In genomic region chr1:12140676-12141532, GRCh38 we compare ENCODE assay signal across 14 cellular contexts.
"Had no signal": no experiment of that assay in that cellular context is flagged by ENCODE, and none has a peak within 500 bp of the region (broad histone marks: within the 10 kb centered on the region; RNA-seq: fewer than 3 reads in every experiment).

No MANE protein-coding gene starts in this region.

- H3K27ac ChIP-seq: prostate gland, thyroid gland, uterus had no signal

- H3K27ac Mint-ChIP-seq: activated CD4-positive, alpha-beta memory T cell treated with anti-CD3 and anti-CD28 coated beads for 36 hours; activated naive CD8-positive, alpha-beta T cell had no signal

- H3K9me3 Mint-ChIP-seq: activated CD4-positive, alpha-beta memory T cell treated with anti-CD3 and anti-CD28 coated beads for 36 hours had no signal

- H3K27me3 ChIP-seq: left lung, thyroid gland, uterus had no signal

- H3K4me3 Mint-ChIP-seq: activated CD4-positive, alpha-beta memory T cell treated with anti-CD3 and anti-CD28 coated beads for 36 hours; activated naive CD8-positive, alpha-beta T cell; brain had no signal

- H3K36me3 Mint-ChIP-seq: brain had no signal

- DNase-seq: activated CD4-positive, alpha-beta memory T cell treated with anti-CD3 and anti-CD28 coated beads for 36 hours; activated gamma-delta T cell; activated T-cell treated with anti-CD3 and anti-CD28 coated beads, Interleukin-2, amount 50 U/mL, for 48 hours; left lung; mesendoderm; occipital lobe; stimulated activated CD4-positive, alpha-beta T cell treated with anti-CD3 and anti-CD28 coated beads, Interleukin-4, amount 100 ng/mL, for 1 hour; thyroid gland; uterus had no signal

- H3K4me3 ChIP-seq: left lung, prostate gland, thyroid gland, uterus had no signal

- H3K27me3 Mint-ChIP-seq: activated CD4-positive, alpha-beta memory T cell treated with anti-CD3 and anti-CD28 coated beads for 36 hours; activated naive CD8-positive, alpha-beta T cell had no signal

- H3K4me1 ChIP-seq: prostate gland, uterus had no signal

- ATAC-seq: activated CD4-positive, CD25-positive, alpha-beta regulatory T cell treated with anti-CD3 and anti-CD28 coated beads, Interleukin-2, amount 50 U/mL, for 24 hours; esophagus mucosa; left lung had no signal
